In the genomic region with DNA sequence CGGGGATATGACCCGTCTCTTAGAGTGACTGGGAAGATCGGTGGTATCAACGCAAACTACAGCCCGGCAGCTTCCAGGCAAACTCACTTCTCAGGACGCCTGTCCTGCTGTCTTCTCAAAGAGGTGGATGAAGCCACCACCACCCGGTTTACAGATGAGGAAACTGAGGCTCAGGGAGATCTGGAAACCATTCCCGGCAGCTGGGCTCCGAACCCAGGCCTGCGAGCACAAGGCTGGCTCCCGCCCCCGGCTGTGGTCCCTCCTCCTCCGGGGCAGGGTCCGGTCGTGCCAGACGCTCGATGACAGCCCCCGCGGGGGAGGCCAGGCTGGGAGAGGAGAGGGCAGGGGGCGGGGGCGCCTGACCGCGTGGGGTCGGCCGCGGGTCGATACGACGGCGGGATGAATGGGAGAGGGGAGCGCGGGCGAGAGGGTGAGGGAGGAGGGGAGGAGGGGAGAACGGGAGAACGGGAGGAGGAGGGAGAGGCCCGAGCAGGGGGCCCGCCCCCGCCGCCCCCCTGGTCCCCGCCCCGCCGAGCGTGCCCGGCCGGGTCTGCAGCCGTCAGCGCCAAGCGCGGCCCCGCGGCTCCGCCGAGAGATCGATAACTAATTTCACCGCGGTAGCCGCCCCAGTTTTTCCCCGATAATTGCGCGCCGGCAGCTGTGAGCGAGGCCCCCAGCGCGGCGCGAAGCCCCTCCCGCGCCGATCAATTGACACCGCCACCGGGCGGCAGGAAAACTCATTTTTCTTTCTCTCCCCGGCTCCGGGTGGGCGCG, we compare ENCODE assay signal across 8 cellular contexts. TPM values are rescaled to one million over a fixed set of nuclear protein-coding genes. Genes with fewer than 3 reads are reported as not detected.
DNase-seq lines count a peak whose midpoint lies in the region; ATAC-seq and TF ChIP-seq lines count a peak whose summit lies in the region.

No MANE protein-coding gene starts in this region.

- TF ChIP-seq CTCF in endothelial cell (IDR thresholded peaks at IDR 0.05; ENCODE audit: unreplicated experiment) (no peak), osteoblast (IDR thresholded peaks at IDR 0.05; ENCODE audit: extremely low read depth, low read depth, low read length) (no peak)

- peaks cover 10% of the 10 kb centered on the region for H3K4me1 ChIP-seq in CD4-positive, CD25-positive, alpha-beta regulatory T cell (ENCODE audit: control insufficient read depth, insufficient read depth, low read length, poor library complexity, severe bottlenecking)
- H3K4me1 ChIP-seq in osteoblast (ENCODE audit: insufficient read depth, low read length) = no peaks in the 10 kb centered on the region

- H3K27me3 ChIP-seq in CD4-positive, CD25-positive, alpha-beta regulatory T cell (ENCODE audit: control insufficient read depth, insufficient read depth, low read length) = peaks cover 3% of the 10 kb centered on the region
- peaks cover 21% of the 10 kb centered on the region for H3K27me3 ChIP-seq in osteoblast (ENCODE audit: insufficient read depth, low read length)

- peak overlapping the region in 1 of 3 donors; percentile 59 for H3K27ac Mint-ChIP-seq in CD4-positive, CD25-positive, alpha-beta regulatory T cell
- no peak overlapping the region for H3K27ac Mint-ChIP-seq in endothelial cell (ENCODE audit: unreplicated experiment)

- no peak overlapping the region for H3K4me2 ChIP-seq in osteoblast (ENCODE audit: insufficient read depth, low read length)

- no peaks in the 10 kb centered on the region for H3K79me2 ChIP-seq in osteoblast (ENCODE audit: insufficient read depth, low read length)

- H3K36me3 Mint-ChIP-seq in CD4-positive, CD25-positive, alpha-beta regulatory T cell = no peaks in the 10 kb centered on the region
- no peaks in the 10 kb centered on the region for H3K36me3 Mint-ChIP-seq in endothelial cell (ENCODE audit: low read depth, unreplicated experiment)

- H3K36me3 ChIP-seq in CD4-positive, CD25-positive, alpha-beta regulatory T cell (ENCODE audit: control insufficient read depth, insufficient read depth, low read length) = no peaks in the 10 kb centered on the region
- H3K36me3 ChIP-seq in osteoblast (ENCODE audit: insufficient read depth, low read length) = no peaks in the 10 kb centered on the region

- peaks cover 0 to 10% (median 3%) of the 10 kb centered on the region in 4 donors for H3K4me1 Mint-ChIP-seq in CD4-positive, CD25-positive, alpha-beta regulatory T cell
- no peaks in the 10 kb centered on the region for H3K4me1 Mint-ChIP-seq in endothelial cell (ENCODE audit: unreplicated experiment)

- peaks cover 0 to 2% (median 0%) of the 10 kb centered on the region in 7 donors for H3K9me3 Mint-ChIP-seq in CD4-positive, CD25-positive, alpha-beta regulatory T cell
- H3K9me3 Mint-ChIP-seq in endothelial cell (ENCODE audit: unreplicated experiment) = no peaks in the 10 kb centered on the region

- no peak for DNase-seq in CD4-positive, CD25-positive, alpha-beta regulatory T cell
- DNase-seq in NCI-H146 (lab: John Stamatoyannopoulos, UW) (peak; percentile 68), endothelial cell (ENCODE audit: low spot score) (peak; percentile 22), osteoblast (ENCODE audit: insufficient read length, low spot score, missing footprints) (peak; percentile 77), SIG-M5 (lab: John Stamatoyannopoulos, UW) (no peak)

- H3K4me3 Mint-ChIP-seq in CD4-positive, CD25-positive, alpha-beta regulatory T cell = peak overlapping the region in 3 of 4 donors; percentile 23 to 82 (median 78)
- H3K4me3 Mint-ChIP-seq in endothelial cell (ENCODE audit: unreplicated experiment) = peak overlapping the region; percentile 83

- H3K27ac ChIP-seq in CD4-positive, CD25-positive, alpha-beta regulatory T cell (ENCODE audit: insufficient read depth, low read length, poor library complexity, severe bottlenecking) = no peak overlapping the region
- H3K27ac ChIP-seq in osteoblast (ENCODE audit: low read depth, low read length) = no peak overlapping the region

- H3K27me3 Mint-ChIP-seq in CD4-positive, CD25-positive, alpha-beta regulatory T cell = peaks cover 31% of the 10 kb centered on the region
- peaks cover 17% of the 10 kb centered on the region for H3K27me3 Mint-ChIP-seq in endothelial cell (ENCODE audit: unreplicated experiment)

- no peaks in the 10 kb centered on the region for H3K9me3 ChIP-seq in CD4-positive, CD25-positive, alpha-beta regulatory T cell (ENCODE audit: control insufficient read depth in 2 of 2, low read length in 2 of 2)
- H3K9me3 ChIP-seq in osteoblast (ENCODE audit: low read depth, low read length) = no peaks in the 10 kb centered on the region

- no peak overlapping the region for H3K4me3 ChIP-seq in CD4-positive, CD25-positive, alpha-beta regulatory T cell (ENCODE audit: low read depth, low read length)
- no peak overlapping the region for H3K4me3 ChIP-seq in osteoblast (ENCODE audit: insufficient read depth, low read length)

- ATAC-seq in CD4-positive, CD25-positive, alpha-beta regulatory T cell (ENCODE audit: low read depth in 2 of 2) = no peak
- ATAC-seq in HG02623 (IDR thresholded peaks at IDR 0.05; ENCODE audit: unreplicated experiment) (no peak), HG02938 (IDR thresholded peaks at IDR 0.05; ENCODE audit: unreplicated experiment) (no peak), HG03342 (IDR thresholded peaks at IDR 0.05; ENCODE audit: unreplicated experiment) (no peak)

- H4K20me1 ChIP-seq in osteoblast (ENCODE audit: insufficient read depth, low read length) = no peaks in the 10 kb centered on the region

- no peak overlapping the region for H2AFZ ChIP-seq in osteoblast (ENCODE audit: low read length)

RNA-seq across cellular contexts. Expression of a gene that starts 14.0 kb away (rescaled TPM):
- total RNA-seq in CD4-positive, CD25-positive, alpha-beta regulatory T cell = not detected
- polyA plus RNA-seq in CD4-positive, CD25-positive, alpha-beta regulatory T cell = not detected
- total RNA-seq in endothelial cell (ENCODE audit: unreplicated experiment) (not detected), osteoblast (not detected in 2 replicates)

Comparison
In these comparisons a context has a peak if more than half of its experiments do, and no peak if none do; other contexts are left out.
1. DNase-seq: peak in NCI-H146 (single experiment), endothelial cell (single experiment) and osteoblast (single experiment); none in CD4-positive, CD25-positive, alpha-beta regulatory T cell (0 of 3) and SIG-M5 (single experiment).